In genomic region chr13:33260168-33261098, GRCh38 we compare ENCODE assay signal across 14 cellular contexts. TPM values are rescaled to one million over a fixed set of nuclear protein-coding genes. Genes with fewer than 3 reads are reported as not detected.
DNase-seq lines count a peak whose midpoint lies in the region; TF ChIP-seq lines count a peak whose summit lies in the region.
"Had no signal": no experiment of that assay in that cellular context is flagged by ENCODE, and none has a peak within 500 bp of the region (broad histone marks: within the 10 kb centered on the region; RNA-seq: fewer than 3 reads in every experiment).

No MANE protein-coding gene starts in this region.

- no peak overlapping the region for H4K5ac ChIP-seq in mesendoderm (ENCODE audit: low read length)

- TF ChIP-seq POLR2A in testis (IDR thresholded peaks at IDR 0.05): no peak

- no peak overlapping the region for H2AK5ac ChIP-seq in mesendoderm (ENCODE audit: low read length)

- TF ChIP-seq CTCF in cardiac muscle cell (IDR thresholded peaks at IDR 0.05; ENCODE audit: low read depth, low read length) (no peak), choroid plexus epithelial cell (conservative IDR thresholded peaks at IDR 0.05; ENCODE audit: low read depth, low read length) (no peak), testis (IDR thresholded peaks at IDR 0.05) (no peak)

- H2BK15ac ChIP-seq in mesendoderm (replicated peaks; ENCODE audit: low read depth): no peak overlapping the region

- WGBS in mesendoderm (ENCODE audit: extremely low coverage, insufficient coverage, low lambda C conversion rate): 100% methylated on average over 1 of the region's 10 CpGs
- WGBS in testis, 2 donors: 74 to 83% methylated on average over 10 of the region's 10 CpGs

- no peak overlapping the region for H4K8ac ChIP-seq in mesendoderm (ENCODE audit: low read depth, low read length)

- H3K36me3 ChIP-seq in cardiac muscle cell: no peaks in the 10 kb centered on the region
- no peaks in the 10 kb centered on the region for H3K36me3 ChIP-seq in mesendoderm (ENCODE audit: control insufficient read depth, insufficient read depth, low read length)
- no peaks in the 10 kb centered on the region for H3K36me3 ChIP-seq in testis (ENCODE audit: low read depth, missing control alignments)
- H3K36me3 ChIP-seq: upper lobe of left lung had no signal

- no peak overlapping the region for H3K23ac ChIP-seq in mesendoderm (ENCODE audit: low read length)

- H3K56ac ChIP-seq in mesendoderm (ENCODE audit: low read length): no peak overlapping the region

- no peak overlapping the region for H2BK120ac ChIP-seq in mesendoderm (ENCODE audit: low read depth, low read length)

- peak overlapping the region; percentile 59 for H3K4ac ChIP-seq in mesendoderm (ENCODE audit: low read depth, low read length)

- peak overlapping the region; percentile 18 for H3K27ac ChIP-seq in cardiac muscle cell
- H3K27ac ChIP-seq in mesendoderm (ENCODE audit: low read depth, low read length): no peak overlapping the region
- peak overlapping the region in 1 of 2 donors; percentile 29 for H3K27ac ChIP-seq in testis

- no peak overlapping the region for H3K18ac ChIP-seq in mesendoderm (ENCODE audit: low read length)

- intact Hi-C loops in cardiac septum (cut with DNase I) (no loop called here), testis (cut with DNase I; ENCODE audit: low total_unique reads) (no loop called here)

- peaks cover 30% of the 10 kb centered on the region for H3K4me1 ChIP-seq in cardiac muscle cell (ENCODE audit: low read depth)
- H3K4me1 ChIP-seq in mesendoderm (ENCODE audit: control insufficient read depth, low read depth, low read length): peaks cover 6% of the 10 kb centered on the region
- no peaks in the 10 kb centered on the region for H3K4me1 ChIP-seq in testis

- no peak overlapping the region for H3K9ac ChIP-seq in mesendoderm (ENCODE audit: low read length)

- H3K79me1 ChIP-seq in mesendoderm (ENCODE audit: low read length): no peaks in the 10 kb centered on the region

- no peaks in the 10 kb centered on the region for H3K79me2 ChIP-seq in mesendoderm (ENCODE audit: control insufficient read depth, insufficient read depth, low read length)

- H3K4me2 ChIP-seq in mesendoderm (ENCODE audit: low read length): no peak overlapping the region

- H3K9me3 ChIP-seq in cardiac muscle cell (ENCODE audit: low read depth) (no peaks in the 10 kb centered on the region), testis (no peaks in the 10 kb centered on the region)
- H3K9me3 ChIP-seq: body of pancreas, upper lobe of left lung had no signal

- H3K4me3 ChIP-seq in cardiac muscle cell (no peak overlapping the region), choroid plexus epithelial cell (ENCODE audit: low read depth, low read length) (no peak overlapping the region), mesendoderm (ENCODE audit: low read length) (no peak overlapping the region), testis (no peak overlapping the region)
- H3K4me3 ChIP-seq: body of pancreas, upper lobe of left lung had no signal

- DNase-seq in cardiac muscle cell (ENCODE audit: low read depth in 1 of 2, low spot score in 1 of 2): peak; percentile 35 to 73
- DNase-seq in cardiac septum (ENCODE audit: low spot score): no peak
- DNase-seq in choroid plexus epithelial cell (ENCODE audit: low read depth): peak; percentile 84
- DNase-seq in mesendoderm: no peak
- DNase-seq in stimulated activated CD4-positive, alpha-beta T cell treated with anti-CD3 and anti-CD28 coated beads, Interleukin-4, amount 100 ng/mL, for 24 hours: no peak
- DNase-seq in activated CD8-positive, alpha-beta memory T cell treated with anti-CD3 and anti-CD28 coated beads, Interleukin-2, amount 50 U/mL, for 4 hours: no peak
- no peak for DNase-seq in NOMO-1 (lab: John Stamatoyannopoulos, UW; ENCODE audit: unreplicated experiment in 2 of 2)
- DNase-seq in testis: no peak
- DNase-seq: activated CD8-positive, alpha-beta memory T cell treated with anti-CD3 and anti-CD28 coated beads, Interleukin-2, amount 50 U/mL, for 48 hours; naive thymus-derived CD8-positive, alpha-beta T cell; NCI-H510A; T-helper 2 cell had no signal

- H3K27me3 ChIP-seq in cardiac muscle cell (no peaks in the 10 kb centered on the region), mesendoderm (ENCODE audit: insufficient read depth, low read length, poor library complexity) (no peaks in the 10 kb centered on the region), testis (no peaks in the 10 kb centered on the region)
- H3K27me3 ChIP-seq: body of pancreas, upper lobe of left lung had no signal

- H2BK5ac ChIP-seq in mesendoderm (ENCODE audit: low read length): no peak overlapping the region

RNA-seq across cellular contexts. Expression of gene STARD13, which starts 25.1 kb away (rescaled TPM):
- 23.5 and 23.8 TPM in 2 replicates for total RNA-seq in cardiac muscle cell
- polyA plus RNA-seq in cardiac muscle cell: 15.7 and 16.5 TPM in 2 replicates
- total RNA-seq in cardiac septum: 26.9 TPM
- polyA plus RNA-seq in mesendoderm (2013, experiment 1 of 2): 1.7 TPM
- polyA plus RNA-seq in mesendoderm (2013, experiment 2 of 2): 2.0 TPM
- total RNA-seq in testis: 10 to 100 TPM; 24.4 to 33.7 TPM
- polyA plus RNA-seq in testis (ENCODE audit: insufficient read depth, low read depth, low replicate concordance): 7.2 TPM
- total RNA-seq: naive thymus-derived CD8-positive, alpha-beta T cell had no signal
- polyA plus RNA-seq: naive thymus-derived CD8-positive, alpha-beta T cell had no signal

Comparison
In these comparisons a context has a peak if more than half of its experiments do, and no peak if none do; other contexts are left out.
1. DNase-seq: peak in cardiac muscle cell (2 of 2) and choroid plexus epithelial cell (single experiment); none in cardiac septum (single experiment), mesendoderm (single experiment), stimulated activated CD4-positive, alpha-beta T cell treated with anti-CD3 and anti-CD28 coated beads, Interleukin-4, amount 100 ng/mL, for 24 hours (single experiment), activated CD8-positive, alpha-beta memory T cell treated with anti-CD3 and anti-CD28 coated beads, Interleukin-2, amount 50 U/mL, for 4 hours (single experiment), NOMO-1 (0 of 2) and testis (single experiment).